ENCODE assay signal across 1 cellular context in genomic region chr19:46821512-46822359, GRCh38.
TF ChIP-seq lines count a peak whose summit lies in the region.

No MANE protein-coding gene starts in this region.

TF ChIP-seq in HepG2, 621 proteins besides CTCF, POLR2A, EP300 and RAD21 (continued from another document and continues in another):
- TF ChIP-seq MTF2 (CRISPR knock-in tag; IDR thresholded peaks at IDR 0.05; ENCODE audit: borderline replicate concordance) (0 out of 2 replicates have a peak, but pooled peaks have one; percentile 20), ZSCAN21 (CRISPR knock-in tag; IDR thresholded peaks at IDR 0.05; ENCODE audit: borderline replicate concordance) (peak; percentile 21; the same call in 1 of the 2 replicates), DZIP1 (CRISPR knock-in tag; IDR thresholded peaks at IDR 0.05) (0 out of 2 replicates have a peak, but pooled peaks have one; percentile 35), ZNF784 (CRISPR knock-in tag; IDR thresholded peaks at IDR 0.05; ENCODE audit: borderline replicate concordance) (0 out of 2 replicates have a peak, but pooled peaks have one; percentile 9), ZNF619 (CRISPR knock-in tag; IDR thresholded peaks at IDR 0.05) (no peak), HNRNPL (IDR thresholded peaks at IDR 0.05; ENCODE audit: low read depth, low read length) (0 out of 2 replicates have a peak, but pooled peaks have one; percentile 68), ARHGAP35 (CRISPR knock-in tag; IDR thresholded peaks at IDR 0.05; ENCODE audit: borderline replicate concordance) (0 out of 2 replicates have a peak, but pooled peaks have one; percentile 26), ZNF44 (CRISPR knock-in tag; IDR thresholded peaks at IDR 0.05) (no peak), RXRA (CRISPR knock-in tag; IDR thresholded peaks at IDR 0.05) (peak; percentile 26; the same call in 1 of the 2 replicates), RFXAP (CRISPR knock-in tag; IDR thresholded peaks at IDR 0.05; ENCODE audit: borderline replicate concordance) (peak; percentile 14; the same call in 1 of the 2 replicates), SPEN (CRISPR knock-in tag; IDR thresholded peaks at IDR 0.05; ENCODE audit: low read depth) (peak; percentile 2; the same call in 1 of the 2 replicates), PITX1 (CRISPR knock-in tag; IDR thresholded peaks at IDR 0.05) (peak; percentile 50), ZGPAT (CRISPR knock-in tag; IDR thresholded peaks at IDR 0.05) (peak; percentile 40; the same call in 1 of the 2 replicates), FOXP4 (CRISPR knock-in tag; IDR thresholded peaks at IDR 0.05) (peak; percentile 20; the same call in 1 of the 2 replicates), KAT7 (CRISPR knock-in tag; IDR thresholded peaks at IDR 0.05; ENCODE audit: borderline replicate concordance) (peak; percentile 40; the same call in 1 of the 2 replicates), ZNF841 (CRISPR knock-in tag; IDR thresholded peaks at IDR 0.05; ENCODE audit: borderline replicate concordance) (no peak), ZNF883 (CRISPR knock-in tag; IDR thresholded peaks at IDR 0.05; ENCODE audit: not compliant biosample characterization) (peak; percentile 49), ZNF20 (CRISPR knock-in tag; IDR thresholded peaks at IDR 0.05) (0 out of 2 replicates have a peak, but pooled peaks have one; percentile 27), ZFP90 (CRISPR knock-in tag; IDR thresholded peaks at IDR 0.05; ENCODE audit: borderline replicate concordance) (peak; percentile 32; the same call in 1 of the 2 replicates), THAP8 (CRISPR knock-in tag; IDR thresholded peaks at IDR 0.05; ENCODE audit: borderline replicate concordance) (peak; percentile 42; the same call in 1 of the 2 replicates), SOX6 (IDR thresholded peaks at IDR 0.05) (no peak), SOX6 (CRISPR knock-in tag; IDR thresholded peaks at IDR 0.05) (peak; percentile 56; the same call in 1 of the 2 replicates), GFI1 (CRISPR knock-in tag; IDR thresholded peaks at IDR 0.05; ENCODE audit: borderline replicate concordance) (no peak), ZNF724P (CRISPR knock-in tag; IDR thresholded peaks at IDR 0.05; ENCODE audit: borderline replicate concordance) (no peak), PHF8 (CRISPR knock-in tag; IDR thresholded peaks at IDR 0.05) (peak; percentile 50), KLF16 (CRISPR knock-in tag; IDR thresholded peaks at IDR 0.05) (0 out of 4 replicates have a peak, but pooled peaks of 1 of the 2 experiments have one; percentile 23), UBTF (CRISPR knock-in tag; IDR thresholded peaks at IDR 0.05) (peak; percentile 60), MED1 (CRISPR knock-in tag; IDR thresholded peaks at IDR 0.05) (0 out of 2 replicates have a peak, but pooled peaks have one; percentile 20), TOPORS (CRISPR knock-in tag; IDR thresholded peaks at IDR 0.05) (0 out of 2 replicates have a peak, but pooled peaks have one; percentile 18), PATZ1 (CRISPR knock-in tag; IDR thresholded peaks at IDR 0.05) (peak; percentile 26; the same call in 1 of the 2 replicates), EED (CRISPR knock-in tag; IDR thresholded peaks at IDR 0.05) (0 out of 2 replicates have a peak, but pooled peaks have one; percentile 3), ZNF891 (CRISPR knock-in tag; IDR thresholded peaks at IDR 0.05) (peak; percentile 67; the same call in 1 of the 2 replicates), E2F2 (CRISPR knock-in tag; IDR thresholded peaks at IDR 0.05; ENCODE audit: borderline replicate concordance) (no peak), ZNF280B (CRISPR knock-in tag; IDR thresholded peaks at IDR 0.05; ENCODE audit: borderline replicate concordance) (peak; percentile 43; the same call in 1 of the 2 replicates), MYC (CRISPR knock-in tag; IDR thresholded peaks at IDR 0.05; ENCODE audit: borderline replicate concordance) (peak; percentile 59; the same call in 1 of the 2 replicates), TARDBP (CRISPR knock-in tag; IDR thresholded peaks at IDR 0.05) (0 out of 2 replicates have a peak, but pooled peaks have one; percentile 41), ZMAT3 (CRISPR knock-in tag; conservative IDR thresholded peaks at IDR 0.05) (0 out of 2 replicates have a peak, but pooled peaks have one; percentile 27), ZNF326 (CRISPR knock-in tag; IDR thresholded peaks at IDR 0.05; ENCODE audit: borderline replicate concordance) (no peak), NR2F6 (IDR thresholded peaks at IDR 0.05) (peak; percentile 30; the same call in 1 of the 2 replicates), NR2F6 (CRISPR knock-in tag; IDR thresholded peaks at IDR 0.05) (0 out of 2 replicates have a peak, but pooled peaks have one; percentile 11), POLR2G (IDR thresholded peaks at IDR 0.05; ENCODE audit: low read depth, low read length) (peak; percentile 65), ZNF770 (CRISPR knock-in tag; IDR thresholded peaks at IDR 0.05) (peak; percentile 38; the same call in 1 of the 2 replicates), ZNF501 (CRISPR knock-in tag; IDR thresholded peaks at IDR 0.05) (peak; percentile 86)
